Comparison of ENCODE assay signal across 21 cellular contexts in genomic region chr11:62082292-62082657, GRCh38. TPM values are rescaled to one million over a fixed set of nuclear protein-coding genes. Genes with fewer than 3 reads are reported as not detected.
DNase-seq lines count a peak whose midpoint lies in the region; FAIRE-seq and TF ChIP-seq lines count a peak whose summit lies in the region.
"Had no signal": no experiment of that assay in that cellular context is flagged by ENCODE, and none has a peak within 500 bp of the region (broad histone marks: within the 10 kb centered on the region; RNA-seq: fewer than 3 reads in every experiment).

No MANE protein-coding gene starts in this region.

- no peaks in the 10 kb centered on the region for H3K4me1 Mint-ChIP-seq in glutamatergic neuron (ENCODE audit: low read depth, unreplicated experiment)
- H3K4me1 Mint-ChIP-seq: neural crest cell had no signal

- no peak overlapping the region for H2BK120ac ChIP-seq in H1 (replicated peaks; ENCODE audit: low read depth, low read length)

- H4K8ac ChIP-seq in H1 (ENCODE audit: extremely low read depth, insufficient read depth, low read length) = no peak overlapping the region

- no peak for FAIRE-seq in H1 (lab: Jason Lieb, UNC)
- FAIRE-seq: D721Med, frontal cortex had no signal

- in situ Hi-C loops in mammary epithelial cell (cut with MboI; ENCODE audit: low sequenced_read_pairs in 2 of 2) = no loop called here

- TF ChIP-seq RAD21 in H1 (IDR thresholded peaks at IDR 0.05 in 1 of 2, conservative IDR thresholded peaks at IDR 0.05 in 1 of 2; ENCODE audit: low read depth in 2 of 2, low read length in 2 of 2) = no peak

- no peaks in the 10 kb centered on the region for H3K79me1 ChIP-seq in H1 (ENCODE audit: low read depth, low read length)

- no peak overlapping the region for H3K56ac ChIP-seq in H1 (replicated peaks; ENCODE audit: insufficient read length, low read depth, low read length)

- no peak overlapping the region for H3K4ac ChIP-seq in H1 (replicated peaks; ENCODE audit: insufficient read length, low read depth, low read length)

- no peak overlapping the region for H2AK5ac ChIP-seq in H1 (ENCODE audit: low read depth, low read length)

- no peak overlapping the region for H2BK5ac ChIP-seq in H1 (ENCODE audit: low read depth, low read length)

- H4K5ac ChIP-seq in H1 (ENCODE audit: insufficient read length, low read depth, low read length) = no peak overlapping the region

- POLR2A ChIA-PET in H1 (lab: Charles Lee; ENCODE audit: partially characterized antibody) = interaction anchor here (0.8 to 3.6 kb wide), 8 partner anchors 25 to 184 kb away, joined by 3 to 25 read pairs (median 3); partner anchors contain the start of gene FTH1

- H3K27me3 Mint-ChIP-seq in glutamatergic neuron (ENCODE audit: unreplicated experiment) = peaks cover 2% of the 10 kb centered on the region
- H3K27me3 Mint-ChIP-seq: activated naive CD4-positive, alpha-beta T cell treated with anti-CD3 and anti-CD28 coated beads, Interleukin-2, amount 50 U/mL, for 24 hours had no signal

- WGBS in mammary epithelial cell (ENCODE audit: low coverage, missing lambda C conversion rate) = 26% methylated on average over 7 of the region's 7 CpGs
- WGBS in H1 (ENCODE audit: extremely low coverage in 1 of 2, insufficient coverage in 1 of 2, insufficient read length in 1 of 2, insufficient replicate concordance in 2 of 2, low coverage in 1 of 2, low lambda C conversion rate in 2 of 2, missing lambda C conversion rate in 1 of 2), 2 experiments = 44% methylated on average over 7 of the region's 7 CpGs; no CpG with 5 or more reads in 1 of the 2 experiments

- H2BK15ac ChIP-seq in H1 (ENCODE audit: low read length) = no peak overlapping the region

- peaks cover 6% of the 10 kb centered on the region for H3K4me1 ChIP-seq in mammary epithelial cell (ENCODE audit: insufficient read depth, low read length)
- H3K4me1 ChIP-seq in breast epithelium = no peaks in the 10 kb centered on the region
- no peaks in the 10 kb centered on the region for H3K4me1 ChIP-seq in H1 (replicated peaks in 1 of 4; ENCODE audit: control insufficient read depth in 3 of 4, insufficient read depth in 4 of 4, low read length in 3 of 4)
- peaks cover 5% of the 10 kb centered on the region for H3K4me1 ChIP-seq in osteoblast (ENCODE audit: insufficient read depth, low read length)
- H3K4me1 ChIP-seq: prostate gland had no signal

- H3K23ac ChIP-seq in H1 (ENCODE audit: insufficient read length) = no peak overlapping the region

- H3K9me3 ChIP-seq in mammary epithelial cell (replicated peaks; ENCODE audit: insufficient read depth, low read length) = no peaks in the 10 kb centered on the region
- H3K9me3 ChIP-seq in breast epithelium = no peaks in the 10 kb centered on the region
- peaks cover 4 to 5% of the 10 kb centered on the region in 2 experiments; a peak in 3 of 4 replicates for H3K9me3 ChIP-seq in H1 (ENCODE audit: insufficient read depth in 2 of 2, low read depth in 1 of 2, low read length in 1 of 2)
- no peaks in the 10 kb centered on the region for H3K9me3 ChIP-seq in osteoblast (ENCODE audit: low read depth, low read length)
- H3K9me3 ChIP-seq: esophagus muscularis mucosa, prostate gland, SK-N-SH had no signal

- no peaks in the 10 kb centered on the region for H3K36me3 ChIP-seq in mammary epithelial cell (ENCODE audit: insufficient read depth, low read length)
- no peaks in the 10 kb centered on the region for H3K36me3 ChIP-seq in breast epithelium
- no peaks in the 10 kb centered on the region for H3K36me3 ChIP-seq in H1 (ENCODE audit: control insufficient read depth in 2 of 4, insufficient read depth in 4 of 4, low read length in 3 of 4)
- no peaks in the 10 kb centered on the region for H3K36me3 ChIP-seq in osteoblast (ENCODE audit: insufficient read depth, low read length)
- H3K36me3 ChIP-seq: cardiac muscle cell, esophagus muscularis mucosa, prostate gland had no signal

- H3K4me3 Mint-ChIP-seq in glutamatergic neuron (ENCODE audit: unreplicated experiment) = no peak overlapping the region
- H3K4me3 Mint-ChIP-seq: activated naive CD4-positive, alpha-beta T cell treated with anti-CD3 and anti-CD28 coated beads, Interleukin-2, amount 50 U/mL, for 24 hours; activated T-helper 1 cell treated with anti-CD3 and anti-CD28 coated beads, Interleukin-12 subunit alpha, Interleukin-12 subunit beta, Interleukin-2, Interleukin-4 antibody, amounts not matched to agents 30 ng/mL and 10 ng/mL and 1 ng/mL, durations not matched to agents 14 hours and 24 hours and 36 hours; neural crest cell; T-helper 2 cell treated with Interferon-gamma antibody and Interleukin-4, amounts not matched to agents 5 μg/mL and 100 μg/mL, for 36 hours had no signal

- no peak for DNase-seq in mammary epithelial cell
- DNase-seq in breast epithelium (ENCODE audit: low spot score in 2 of 2) = no peak
- DNase-seq in H1 (ENCODE audit: low read depth in 1 of 2, low spot score in 2 of 2) = no peak
- DNase-seq in osteoblast (ENCODE audit: insufficient read length, low spot score, missing footprints) = no peak
- no peak for DNase-seq in LoVo (ENCODE audit: low spot score)
- no peak for DNase-seq in glutamatergic neuron
- DNase-seq in NCI-H748 (lab: John Stamatoyannopoulos, UW; ENCODE audit: unreplicated experiment) = no peak

- H3K4me2 ChIP-seq in mammary epithelial cell (ENCODE audit: insufficient read depth, low read depth, low read length) (no peak overlapping the region), H1 (ENCODE audit: insufficient read depth in 1 of 2, low read depth in 2 of 2, low read length in 2 of 2) (no peak overlapping the region), osteoblast (ENCODE audit: insufficient read depth, low read length) (peak overlapping the region; percentile 68)

- no peaks in the 10 kb centered on the region for H3K9me3 Mint-ChIP-seq in glutamatergic neuron (ENCODE audit: unreplicated experiment)
- H3K9me3 Mint-ChIP-seq: activated naive CD4-positive, alpha-beta T cell treated with anti-CD3 and anti-CD28 coated beads, Interleukin-2, amount 50 U/mL, for 24 hours; activated T-helper 1 cell treated with anti-CD3 and anti-CD28 coated beads, Interleukin-12 subunit alpha, Interleukin-12 subunit beta, Interleukin-2, Interleukin-4 antibody, amounts not matched to agents 30 ng/mL and 10 ng/mL and 1 ng/mL, durations not matched to agents 14 hours and 24 hours and 36 hours; T-helper 2 cell treated with Interferon-gamma antibody and Interleukin-4, amounts not matched to agents 5 μg/mL and 100 μg/mL, for 36 hours had no signal

- H4K91ac ChIP-seq in H1 (replicated peaks; ENCODE audit: insufficient read length, low read length) = no peak overlapping the region

- no peak overlapping the region for H3K9ac ChIP-seq in mammary epithelial cell (ENCODE audit: insufficient read depth, low read length)
- no peak overlapping the region for H3K9ac ChIP-seq in H1 (replicated peaks in 1 of 4; ENCODE audit: extremely low read depth in 1 of 4, low read depth in 3 of 4, low read length in 3 of 4)
- H3K9ac ChIP-seq: SK-N-SH had no signal

- TF ChIP-seq EP300 in H1 (IDR thresholded peaks at IDR 0.05; ENCODE audit: borderline replicate concordance in 1 of 2, low read depth in 2 of 2, low read length in 2 of 2) = no peak

- no peak for TF ChIP-seq CTCF in mammary epithelial cell (conservative IDR thresholded peaks at IDR 0.05 in 1 of 2, IDR thresholded peaks at IDR 0.05 in 1 of 2; ENCODE audit: extremely low read depth in 1 of 2, insufficient read depth in 1 of 2, low read depth in 1 of 2, low read length in 2 of 2)
- TF ChIP-seq CTCF in breast epithelium (IDR thresholded peaks at IDR 0.05) = no peak
- 0 out of 2 replicates have a peak, but pooled peaks have one; percentile 3 for TF ChIP-seq CTCF in LNCAP (IDR thresholded peaks at IDR 0.05)
- TF ChIP-seq CTCF in H1 (IDR thresholded peaks at IDR 0.05; ENCODE audit: control extremely low read depth in 1 of 3, insufficient read depth in 1 of 3, low read depth in 1 of 3, low read length in 3 of 3) = no peak
- TF ChIP-seq CTCF in osteoblast (IDR thresholded peaks at IDR 0.05; ENCODE audit: extremely low read depth, low read depth, low read length) = no peak
- no peak for TF ChIP-seq CTCF in glutamatergic neuron (IDR thresholded peaks at IDR 0.05; ENCODE audit: partially characterized antibody, unreplicated experiment)

- H3K18ac ChIP-seq in H1 (ENCODE audit: extremely low read depth, low read length) = no peak overlapping the region

- intact Hi-C loops in mammary epithelial cell (cut with micrococcal nuclease) (loop anchor here (1.0 kb wide), 5 partner anchors 135 to 334 kb away; no protein-coding TSS in a partner anchor), breast epithelium (cut with DNase I; ENCODE audit: low total_unique reads) (loop anchor here (10.0 kb wide), 2 partner anchors 127 to 287 kb away; partner anchors contain the start of genes BEST1, FEN1 and TMEM258)

- H2BK20ac ChIP-seq in H1 (ENCODE audit: low read length) = no peak overlapping the region

- H3K36me3 Mint-ChIP-seq in glutamatergic neuron (ENCODE audit: unreplicated experiment) = no peaks in the 10 kb centered on the region
- H3K36me3 Mint-ChIP-seq: activated CD8-positive, alpha-beta memory T cell treated with anti-CD3 and anti-CD28 coated beads, Interleukin-2, amount 10 ng/mL, durations not matched to agents 7 days and 5 days; activated naive CD4-positive, alpha-beta T cell treated with anti-CD3 and anti-CD28 coated beads, Interleukin-2, amount 50 U/mL, for 24 hours had no signal

- H2AFZ ChIP-seq in mammary epithelial cell (ENCODE audit: low read depth, low read length) (peak overlapping the region; percentile 45), H1 (ENCODE audit: low read length) (no peak overlapping the region), osteoblast (ENCODE audit: low read length) (no peak overlapping the region)
- H2AFZ ChIP-seq: hepatocyte had no signal

- H3K27ac ChIP-seq in mammary epithelial cell (ENCODE audit: insufficient read depth, low read depth, low read length) (no peak overlapping the region), breast epithelium (no peak overlapping the region), H1 (ENCODE audit: low read depth, low read length) (no peak overlapping the region), osteoblast (ENCODE audit: low read depth, low read length) (no peak overlapping the region)
- H3K27ac ChIP-seq: cardiac muscle cell, coronary artery, esophagus muscularis mucosa, hepatocyte, prostate gland had no signal

- dilution Hi-C loops in mammary epithelial cell (cut with HindIII; ENCODE audit: low sequenced_read_pairs) = loop anchor here (5.0 kb wide), 1 partner anchor 170 kb away; no protein-coding TSS in a partner anchor

- CTCF ChIA-PET in mammary epithelial cell (lab: Charles Lee; ENCODE audit: low non-redundant PET) = interaction anchor here (0.6 to 1.5 kb wide), 16 partner anchors 13 to 749 kb away, joined by 3 to 20 read pairs (median 4); no protein-coding TSS in a partner anchor
- CTCF ChIA-PET in H1 (lab: Charles Lee; ENCODE audit: partially characterized antibody) = interaction anchor here (0.5 to 10.0 kb wide), 68 partner anchors 8 to 405 kb away, joined by 3 to 198 read pairs (median 6); partner anchors contain the start of genes BEST1 and FTH1

- TF ChIP-seq POLR2A in breast epithelium (IDR thresholded peaks at IDR 0.05) (no peak), H1 (IDR thresholded peaks at IDR 0.05; ENCODE audit: control extremely low read depth in 1 of 2, low read depth in 2 of 2, low read length in 2 of 2) (no peak)

- H3K14ac ChIP-seq in H1 (ENCODE audit: insufficient read length) = no peak overlapping the region

- H3K27me3 ChIP-seq in mammary epithelial cell (ENCODE audit: insufficient read depth, low read length) = no peaks in the 10 kb centered on the region
- H3K27me3 ChIP-seq in breast epithelium = no peaks in the 10 kb centered on the region
- H3K27me3 ChIP-seq in H1 (replicated peaks in 1 of 4; ENCODE audit: control insufficient read depth in 3 of 4, extremely low read depth in 1 of 4, insufficient read depth in 3 of 4, low read length in 3 of 4) = no peaks in the 10 kb centered on the region
- no peaks in the 10 kb centered on the region for H3K27me3 ChIP-seq in osteoblast (ENCODE audit: insufficient read depth, low read length)
- H3K27me3 ChIP-seq: cardiac muscle cell, esophagus muscularis mucosa, hepatocyte had no signal

- H3K23me2 ChIP-seq in H1 (ENCODE audit: low read depth, low read length) = no peaks in the 10 kb centered on the region

- BruUV-seq in mammary epithelial cell (replicated peaks; lab: Mats Ljungman, UMichigan) = no TSS peak

- no peak overlapping the region for H3K27ac Mint-ChIP-seq in glutamatergic neuron (ENCODE audit: unreplicated experiment)
- H3K27ac Mint-ChIP-seq: activated CD8-positive, alpha-beta memory T cell treated with anti-CD3 and anti-CD28 coated beads, Interleukin-2, amount 10 ng/mL, durations not matched to agents 7 days and 5 days; activated naive CD4-positive, alpha-beta T cell treated with anti-CD3 and anti-CD28 coated beads, Interleukin-2, amount 50 U/mL, for 24 hours; activated T-helper 1 cell treated with anti-CD3 and anti-CD28 coated beads, Interleukin-12 subunit alpha, Interleukin-12 subunit beta, Interleukin-2, Interleukin-4 antibody, amounts not matched to agents 30 ng/mL and 10 ng/mL and 1 ng/mL, durations not matched to agents 14 hours and 24 hours and 36 hours; T-helper 2 cell treated with Interferon-gamma antibody and Interleukin-4, amounts not matched to agents 5 μg/mL and 100 μg/mL, for 36 hours had no signal

- no peaks in the 10 kb centered on the region for H4K20me1 ChIP-seq in mammary epithelial cell (ENCODE audit: insufficient read depth, low read length)
- H4K20me1 ChIP-seq in H1 (replicated peaks in 1 of 2; ENCODE audit: control insufficient read depth in 1 of 2, insufficient read depth in 2 of 2, low read length in 2 of 2) = no peaks in the 10 kb centered on the region
- H4K20me1 ChIP-seq in osteoblast (ENCODE audit: insufficient read depth, low read length) = no peaks in the 10 kb centered on the region

- no peak overlapping the region for H2BK12ac ChIP-seq in H1 (ENCODE audit: low read depth, low read length)

- H3K4me3 ChIP-seq in mammary epithelial cell (replicated peaks in 1 of 3; ENCODE audit: insufficient read depth in 1 of 3, low read depth in 2 of 3, low read length in 3 of 3) (no peak overlapping the region), breast epithelium (no peak overlapping the region), H1 (ENCODE audit: extremely low read depth in 1 of 4, insufficient read depth in 2 of 4, low read depth in 3 of 4, low read length in 4 of 4) (no peak overlapping the region), osteoblast (ENCODE audit: insufficient read depth, low read length) (no peak overlapping the region)
- H3K4me3 ChIP-seq: cardiac muscle cell, coronary artery, hepatocyte, prostate gland had no signal

- no peaks in the 10 kb centered on the region for H3K79me2 ChIP-seq in mammary epithelial cell (ENCODE audit: insufficient read depth, low read length)
- no peaks in the 10 kb centered on the region for H3K79me2 ChIP-seq in H1 (ENCODE audit: control insufficient read depth in 1 of 2, insufficient read depth in 2 of 2, low read length in 2 of 2)
- H3K79me2 ChIP-seq in osteoblast (ENCODE audit: insufficient read depth, low read length) = no peaks in the 10 kb centered on the region
- H3K79me2 ChIP-seq: hepatocyte had no signal

RNA-seq across cellular contexts. Expression of gene INCENP, which starts 41.5 kb away (rescaled TPM):
- total RNA-seq in mammary epithelial cell = 10 to 100 TPM; 15.7 to 60.6 TPM
- 27.4 TPM for polyA plus RNA-seq in mammary epithelial cell
- 34.9 TPM for polyA minus RNA-seq in mammary epithelial cell
- total RNA-seq in breast epithelium = 10 to 100 TPM in 2 of 3 donors, 1 to 10 TPM in 1; 8.5 to 19.0 (median 14.8) TPM
- total RNA-seq in H1 (2021; fragmentation: NEBNext Ultra II Directional; extraction: Animal tissue kit (Norgen Biotek cat#: 25700)) = 132 TPM in 2 replicates
- 25.4 and 47.9 TPM in 2 replicates for polyA plus RNA-seq in H1 (2011; rRNA removed)
- 34.6 TPM for polyA plus RNA-seq in H1 (2011; cell fraction: cytosol; rRNA removed)
- polyA plus RNA-seq in H1 (2011; cell fraction: nucleus; rRNA removed) = 114 TPM
- polyA plus RNA-seq in H1 (2012, experiment 1 of 2) = 42.2 to 60.3 TPM (median 55.6 TPM) in 4 replicates
- polyA plus RNA-seq in H1 (2012, experiment 2 of 2) = 22.5 TPM
- polyA plus RNA-seq in H1 (2013, experiment 1 of 2) = 40.1 TPM
- 37.8 TPM for polyA plus RNA-seq in H1 (2013, experiment 2 of 2)
- 39.7 and 43.3 TPM in 2 replicates for polyA minus RNA-seq in H1 (2011; rRNA and poly(A)+ RNA removed)
- polyA minus RNA-seq in H1 (2011; cell fraction: cytosol; rRNA and poly(A)+ RNA removed) = 69.2 TPM
- 66.6 TPM for polyA minus RNA-seq in H1 (2011; cell fraction: nucleus; rRNA and poly(A)+ RNA removed)
- total RNA-seq in osteoblast = 8.7 and 13.8 TPM in 2 replicates
- 48.0 TPM for total RNA-seq in glutamatergic neuron (ENCODE audit: unreplicated experiment)
